31 cellular contexts compared by ENCODE assay signal in the genomic region with DNA sequence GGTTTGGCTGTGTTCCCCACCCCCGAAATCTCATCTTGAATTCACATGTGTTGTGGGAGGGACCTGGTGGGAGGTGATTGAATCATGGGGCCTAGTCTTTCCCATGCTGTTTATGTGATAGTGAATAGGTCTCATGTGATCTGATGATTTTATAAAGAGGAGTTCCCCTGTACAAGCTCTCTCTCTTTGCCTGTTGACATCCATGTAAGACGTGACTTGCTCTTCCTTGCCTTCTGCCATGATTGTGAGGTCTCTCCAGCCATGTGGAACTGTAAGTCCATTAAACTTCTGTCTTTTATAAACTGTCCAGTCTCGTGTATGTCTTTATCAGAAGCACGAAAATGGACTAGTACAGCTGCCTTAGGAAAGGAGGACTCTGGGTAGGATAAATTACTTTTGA.
DNase-seq lines count a peak whose midpoint lies in the region; ATAC-seq, FAIRE-seq and TF ChIP-seq lines count a peak whose summit lies in the region.
"Had no signal": no experiment of that assay in that cellular context is flagged by ENCODE, and none has a peak within 500 bp of the region (broad histone marks: within the 10 kb centered on the region; RNA-seq: fewer than 3 reads in every experiment).

No MANE protein-coding gene starts in this region.

- no peak overlapping the region for H3K9ac ChIP-seq in K562 (ENCODE audit: insufficient read depth in 1 of 2, low read depth in 2 of 2, low read length in 2 of 2)
- H3K9ac ChIP-seq: BLaER1; BLaER1 treated with 17β-estradiol and CSF1 and Interleukin-3, amounts not matched to agents 10 nM and 100 nM had no signal

- no peak for TF ChIP-seq CTCF in K562 (IDR thresholded peaks at IDR 0.05 in 2 of 3, conservative IDR thresholded peaks at IDR 0.05 in 1 of 3; ENCODE audit: insufficient read depth in 2 of 3, low read depth in 1 of 3, low read length in 3 of 3)
- no peak for TF ChIP-seq CTCF in bronchial epithelial cell (IDR thresholded peaks at IDR 0.05; ENCODE audit: insufficient read depth, low read length, severe bottlenecking)

- no peak for TF ChIP-seq RAD21 in K562 (CRISPR knock-in tag; conservative IDR thresholded peaks at IDR 0.05 in 1 of 2, IDR thresholded peaks at IDR 0.05 in 1 of 2)

- no peaks in the 10 kb centered on the region for H4K20me1 ChIP-seq in K562 (replicated peaks; ENCODE audit: control insufficient read depth, insufficient read depth, low read length)
- H4K20me1 ChIP-seq: BLaER1; BLaER1 treated with 17β-estradiol and CSF1 and Interleukin-3, amounts not matched to agents 10 nM and 100 nM had no signal

- H3K27ac ChIP-seq in K562 (ENCODE audit: extremely low read depth, low read depth, low read length), result no peak overlapping the region
- H3K27ac ChIP-seq: 22Rv1; A549; BLaER1; BLaER1 treated with 17β-estradiol and CSF1 and Interleukin-3, amounts not matched to agents 10 nM and 100 nM; C4-2B had no signal

- no TSS peak for BruUV-seq in K562 (replicated peaks; lab: Mats Ljungman, UMichigan)

- no peaks in the 10 kb centered on the region for H3K9me3 ChIP-seq in K562 (replicated peaks; ENCODE audit: control insufficient read depth, insufficient read depth, low read depth, low read length)
- H3K9me3 ChIP-seq: A549, BE2C, Caco-2 had no signal

- no peak for TF ChIP-seq EP300 in K562 (IDR thresholded peaks at IDR 0.05; ENCODE audit: low read length)

- no peaks in the 10 kb centered on the region for H3K4me1 ChIP-seq in K562 (replicated peaks in 1 of 2; ENCODE audit: control insufficient read depth in 2 of 2, insufficient read depth in 2 of 2, low read length in 2 of 2)
- H3K4me1 ChIP-seq: A549, BE2C, BLaER1, Caco-2 had no signal

- DNase-seq in K562 (ENCODE audit: extremely low read depth in 1 of 4, low spot score in 3 of 4) (no peak), bronchial epithelial cell (ENCODE audit: low read depth) (no peak), hypothalamus (lab: John Stamatoyannopoulos, UW) (no peak)
- DNase-seq: 8988T; ACHN; AML-193; BE2C; C1 segment of cervical spinal cord; Caco-2; Calu3; CD4-positive, alpha-beta memory T cell; CD4-positive, alpha-beta T cell; CD4-positive, CD25-positive, alpha-beta regulatory T cell; CD8-positive, alpha-beta memory T cell; CD8-positive, alpha-beta T cell; COR-L47; DMS 273 treated with DMSO at 0.1 percent for 48 hours; DMS153; DMS53; DMS79; DMS79 treated with DMSO at 0.1 percent for 48 hours; DND-41; EL had no signal

- H3K4me2 ChIP-seq in K562 (ENCODE audit: insufficient read depth, low read length), result no peak overlapping the region
- H3K4me2 ChIP-seq: A549, BLaER1 had no signal

- H3K9me1 ChIP-seq in K562 (ENCODE audit: control insufficient read depth, insufficient read depth, low read length), result no peaks in the 10 kb centered on the region

- H3K36me3 ChIP-seq in K562 (ENCODE audit: control insufficient read depth, insufficient read depth, low read length) (no peaks in the 10 kb centered on the region), bronchial epithelial cell (ENCODE audit: control insufficient read depth, insufficient read depth, low read length) (no peaks in the 10 kb centered on the region)
- H3K36me3 ChIP-seq: BE2C; BLaER1; BLaER1 treated with 17β-estradiol and CSF1 and Interleukin-3, amounts not matched to agents 10 nM and 100 nM had no signal

- no peak overlapping the region for H3K4me3 ChIP-seq in K562
- no peak overlapping the region for H3K4me3 ChIP-seq in bronchial epithelial cell (ENCODE audit: low read depth, low read length)
- H3K4me3 ChIP-seq: A549; BLaER1; BLaER1 treated with 17β-estradiol and CSF1 and Interleukin-3, amounts not matched to agents 10 nM and 100 nM had no signal

- H3K27me3 ChIP-seq in K562 (ENCODE audit: control insufficient read depth in 2 of 2, insufficient read depth in 2 of 2, low read length in 2 of 2) (no peaks in the 10 kb centered on the region), bronchial epithelial cell (ENCODE audit: control insufficient read depth, insufficient read depth, low read length) (no peaks in the 10 kb centered on the region)
- H3K27me3 ChIP-seq: BE2C; BLaER1; BLaER1 treated with 17β-estradiol and CSF1 and Interleukin-3, amounts not matched to agents 10 nM and 100 nM had no signal

- no peak overlapping the region for H2AFZ ChIP-seq in K562 (ENCODE audit: low read depth, low read length)

- H3K79me2 ChIP-seq in K562 (ENCODE audit: control insufficient read depth, insufficient read depth, low read length), result no peaks in the 10 kb centered on the region

- 0% methylated on average over 4 of the region's 4 CpGs for WGBS in K562 (ENCODE audit: insufficient coverage, low coverage, missing lambda C conversion rate)

- intact Hi-C loops in K562 (cut with micrococcal nuclease), result no loop called here

- POLR2A ChIA-PET in K562 (lab: Yijun Ruan, JAX), result interaction anchor here (1.2 kb wide), 1 partner anchor 12 kb away, joined by 3 read pairs; no protein-coding TSS in a partner anchor

- FAIRE-seq in K562 (lab: Jason Lieb, UNC) (no peak), bronchial epithelial cell (lab: Jason Lieb, UNC) (peak; percentile 36)
- FAIRE-seq: A204.1, D721Med had no signal

- ATAC-seq in K562 (no peak), GM19351 (IDR thresholded peaks at IDR 0.05; ENCODE audit: unreplicated experiment) (no peak)
- ATAC-seq: A549; CD8-positive, alpha-beta T cell had no signal

- CTCF ChIA-PET in K562 (lab: Yijun Ruan, JAX; ENCODE audit: low intra/inter-chr PET ratio), result no interaction called here

- in situ Hi-C loops in K562 (cut with MboI), result no loop called here

- TF ChIP-seq POLR2A in K562 (conservative IDR thresholded peaks at IDR 0.05), result no peak

TF ChIP-seq in K562, 482 proteins besides CTCF, POLR2A, EP300 and RAD21:
- TF ChIP-seq ZNF431 (CRISPR knock-in tag; IDR thresholded peaks at IDR 0.05), result peak; percentile 93
- peak; percentile 13 for TF ChIP-seq ZFP36 (IDR thresholded peaks at IDR 0.05; ENCODE audit: low read depth, low read length, partially characterized antibody)
- TF ChIP-seq ZKSCAN8 (CRISPR knock-in tag; IDR thresholded peaks at IDR 0.05), result no peak
